In the genomic region with DNA sequence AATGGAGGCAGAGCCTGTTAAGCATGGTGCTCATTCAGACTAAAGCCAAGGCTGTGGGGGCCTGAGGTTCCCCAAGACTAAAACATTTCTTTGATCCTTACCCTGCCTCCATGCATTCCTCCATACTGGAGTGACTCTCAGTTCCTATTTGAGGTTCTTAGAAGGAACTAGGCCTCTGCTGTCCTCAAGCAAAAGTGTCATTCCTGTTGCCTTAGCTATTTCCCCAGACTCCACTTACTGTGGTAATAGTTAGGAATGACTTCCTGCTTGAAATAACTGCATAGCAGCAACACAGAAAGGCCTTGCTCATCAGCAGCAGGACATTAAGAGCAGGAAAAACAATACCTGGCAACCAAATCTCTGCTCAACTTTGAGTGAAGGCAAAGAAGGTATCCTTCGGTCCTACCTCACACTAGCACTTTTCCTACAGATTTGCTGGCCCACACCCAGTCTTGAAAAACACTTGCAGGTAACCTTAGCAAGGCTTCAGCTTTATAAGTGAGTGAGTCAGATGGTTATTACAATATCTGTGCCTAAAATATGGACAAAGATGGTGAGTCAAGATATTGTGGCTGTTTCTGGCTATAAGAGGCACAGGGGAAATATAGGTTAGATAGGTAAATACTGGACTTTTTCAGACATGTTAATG, we compare ENCODE assay signal across 12 cellular contexts. TPM values are rescaled to one million over a fixed set of nuclear protein-coding genes. Genes with fewer than 3 reads are reported as not detected.
DNase-seq lines count a peak whose midpoint lies in the region; ATAC-seq and TF ChIP-seq lines count a peak whose summit lies in the region.
"Had no signal": no experiment of that assay in that cellular context is flagged by ENCODE, and none has a peak within 500 bp of the region (broad histone marks: within the 10 kb centered on the region; RNA-seq: fewer than 3 reads in every experiment).

No MANE protein-coding gene starts in this region.

- H3K4me3 ChIP-seq in cardiac muscle cell = no peak overlapping the region
- no peak overlapping the region for H3K4me3 ChIP-seq in right cardiac atrium (ENCODE audit: low read length)
- no peak overlapping the region for H3K4me3 ChIP-seq in upper lobe of right lung

- H3K27ac Mint-ChIP-seq in activated naive CD8-positive, alpha-beta T cell treated with anti-CD3 and anti-CD28 coated beads for 36 hours = peak overlapping the region; percentile 66
- H3K27ac Mint-ChIP-seq: stimulated activated memory B cell treated with anti-CD40 and anti-IgM and Interleukin-4, amounts not matched to agents 10 μg/mL and 1 μg/mL and 100 μg/mL, for 72 hours had no signal

- TF ChIP-seq CTCF in cardiac muscle cell (IDR thresholded peaks at IDR 0.05; ENCODE audit: low read depth, low read length) (no peak), foreskin keratinocyte (conservative IDR thresholded peaks at IDR 0.05) (no peak), upper lobe of right lung (IDR thresholded peaks at IDR 0.05) (no peak)

- H3K27me3 ChIP-seq in cardiac muscle cell = no peaks in the 10 kb centered on the region
- H3K27me3 ChIP-seq in right cardiac atrium (ENCODE audit: control insufficient read depth, insufficient read depth) = no peaks in the 10 kb centered on the region
- no peaks in the 10 kb centered on the region for H3K27me3 ChIP-seq in foreskin keratinocyte
- H3K27me3 ChIP-seq in upper lobe of right lung = no peaks in the 10 kb centered on the region

- H3K27ac ChIP-seq in cardiac muscle cell (peak overlapping the region; percentile 39), right cardiac atrium (ENCODE audit: low read length) (no peak overlapping the region), foreskin keratinocyte (no peak overlapping the region), upper lobe of right lung (peak overlapping the region; percentile 32)
- H3K27ac ChIP-seq: C4-2B had no signal

- DNase-seq in cardiac muscle cell (ENCODE audit: low read depth in 1 of 2, low spot score in 1 of 2) = peak in 1 of 2 donors; percentile 39
- no peak for DNase-seq in right cardiac atrium
- no peak for DNase-seq in activated naive CD8-positive, alpha-beta T cell treated with anti-CD3 and anti-CD28 coated beads for 36 hours
- DNase-seq in foreskin keratinocyte = peak; percentile 70 to 80
- DNase-seq in upper lobe of right lung = no peak
- no peak for DNase-seq in iPS-NIHi7 (ENCODE audit: extremely low spot score)
- DNase-seq in DMS79 (lab: John Stamatoyannopoulos, UW) = no peak
- DNase-seq: head of caudate nucleus; stimulated activated CD4-positive, alpha-beta T cell treated with anti-CD3 and anti-CD28 coated beads, Interleukin-12 subunit alpha, Interleukin-12 subunit beta, amount 100 ng/mL, for 4 hours had no signal

- peaks cover 21% of the 10 kb centered on the region for H3K4me1 Mint-ChIP-seq in activated naive CD8-positive, alpha-beta T cell treated with anti-CD3 and anti-CD28 coated beads for 36 hours
- H3K4me1 Mint-ChIP-seq: stimulated activated memory B cell treated with anti-CD40 and anti-IgM and Interleukin-4, amounts not matched to agents 10 μg/mL and 1 μg/mL and 100 μg/mL, for 72 hours had no signal

- H3K27me3 Mint-ChIP-seq in activated naive CD8-positive, alpha-beta T cell treated with anti-CD3 and anti-CD28 coated beads for 36 hours = no peaks in the 10 kb centered on the region
- H3K27me3 Mint-ChIP-seq: stimulated activated memory B cell treated with anti-CD40 and anti-IgM and Interleukin-4, amounts not matched to agents 10 μg/mL and 1 μg/mL and 100 μg/mL, for 72 hours had no signal

- H3K4me3 Mint-ChIP-seq in activated naive CD8-positive, alpha-beta T cell treated with anti-CD3 and anti-CD28 coated beads for 36 hours = no peak overlapping the region
- H3K4me3 Mint-ChIP-seq: stimulated activated memory B cell treated with anti-CD40 and anti-IgM and Interleukin-4, amounts not matched to agents 10 μg/mL and 1 μg/mL and 100 μg/mL, for 72 hours had no signal

- peaks cover 1% of the 10 kb centered on the region for H3K9me3 Mint-ChIP-seq in activated naive CD8-positive, alpha-beta T cell treated with anti-CD3 and anti-CD28 coated beads for 36 hours
- H3K9me3 Mint-ChIP-seq: stimulated activated memory B cell treated with anti-CD40 and anti-IgM and Interleukin-4, amounts not matched to agents 10 μg/mL and 1 μg/mL and 100 μg/mL, for 72 hours had no signal

- ATAC-seq in right cardiac atrium = no peak
- peak; percentile 79 for ATAC-seq in foreskin keratinocyte
- ATAC-seq in upper lobe of right lung = peak; percentile 90
- no peak for ATAC-seq in GM21717 (IDR thresholded peaks at IDR 0.05; ENCODE audit: unreplicated experiment)
- ATAC-seq: stimulated activated memory B cell treated with anti-CD40 and anti-IgM and Interleukin-4, amounts not matched to agents 10 μg/mL and 1 μg/mL and 100 μg/mL, for 72 hours had no signal

- H3K4me1 ChIP-seq in cardiac muscle cell (ENCODE audit: low read depth) = peaks cover 25% of the 10 kb centered on the region
- H3K4me1 ChIP-seq in right cardiac atrium (ENCODE audit: control insufficient read depth, insufficient read depth, low read length) = peaks cover 3% of the 10 kb centered on the region
- no peaks in the 10 kb centered on the region for H3K4me1 ChIP-seq in foreskin keratinocyte
- H3K4me1 ChIP-seq in upper lobe of right lung = peaks cover 6% of the 10 kb centered on the region

- WGBS in right cardiac atrium = 78% methylated on average over 1 of the region's 1 CpG

- intact Hi-C loops in right cardiac atrium (cut with DNase I) (no loop called here), upper lobe of right lung (cut with DNase I) (no loop called here)

- H3K9me3 ChIP-seq in cardiac muscle cell (ENCODE audit: low read depth) (no peaks in the 10 kb centered on the region), right cardiac atrium (ENCODE audit: control insufficient read depth, low read length) (no peaks in the 10 kb centered on the region), upper lobe of right lung (no peaks in the 10 kb centered on the region)

- peaks cover 30% of the 10 kb centered on the region for H3K36me3 Mint-ChIP-seq in activated naive CD8-positive, alpha-beta T cell treated with anti-CD3 and anti-CD28 coated beads for 36 hours

- peaks cover 22% of the 10 kb centered on the region for H3K36me3 ChIP-seq in cardiac muscle cell
- H3K36me3 ChIP-seq in upper lobe of right lung = peaks cover 48% of the 10 kb centered on the region

RNA-seq across cellular contexts. Expression of gene LRRC41, which starts 14.8 kb away (rescaled TPM):
- total RNA-seq in cardiac muscle cell (118 and 151 TPM in 2 replicates), right cardiac atrium (10 to 100 TPM; 37.2 to 46.3 (median 40.1) TPM), foreskin keratinocyte (62.1 and 64.6 TPM in 2 replicates), upper lobe of right lung (53.6 TPM)
- polyA plus RNA-seq in cardiac muscle cell (130 and 169 TPM in 2 replicates), right cardiac atrium (27.1 TPM), foreskin keratinocyte (48.1 and 50.3 TPM in 2 replicates)
- total RNA-seq in activated naive CD8-positive, alpha-beta T cell treated with anti-CD3 and anti-CD28 coated beads for 36 hours = 10 to 100 TPM; 33.6 to 35.6 TPM

RNA-seq across cellular contexts. Expression of gene UQCRH, which starts 14.9 kb away (rescaled TPM):
- total RNA-seq in cardiac muscle cell (597 and 948 TPM in 2 replicates), right cardiac atrium (100 to 1,000 TPM; 664 to 870 (median 705) TPM), foreskin keratinocyte (431 and 480 TPM in 2 replicates), upper lobe of right lung (145 TPM)
- polyA plus RNA-seq in cardiac muscle cell (517 and 698 TPM in 2 replicates), right cardiac atrium (2,380 TPM), foreskin keratinocyte (631 and 674 TPM in 2 replicates)
- 100 to 1,000 TPM; 455 to 457 TPM for total RNA-seq in activated naive CD8-positive, alpha-beta T cell treated with anti-CD3 and anti-CD28 coated beads for 36 hours

RNA-seq across cellular contexts. Expression of gene RAD54L, which starts 41.0 kb away (rescaled TPM):
- total RNA-seq in cardiac muscle cell = 2.5 and 3.3 TPM in 2 replicates
- polyA plus RNA-seq in cardiac muscle cell = 5.9 and 13.6 TPM in 2 replicates
- under 1 TPM in 3 of 4 donors, not detected in 1; 0.56 to 0.89 (median 0.74) TPM for total RNA-seq in right cardiac atrium
- 0.16 TPM for polyA plus RNA-seq in right cardiac atrium
- 10 to 100 TPM; 61.8 to 66.3 TPM for total RNA-seq in activated naive CD8-positive, alpha-beta T cell treated with anti-CD3 and anti-CD28 coated beads for 36 hours
- 18.1 and 19.4 TPM in 2 replicates for total RNA-seq in foreskin keratinocyte
- polyA plus RNA-seq in foreskin keratinocyte = 17.0 and 20.6 TPM in 2 replicates
- 1.0 TPM for total RNA-seq in upper lobe of right lung

RNA-seq across cellular contexts. Expression of gene NSUN4, which starts 52.0 kb away (rescaled TPM):
- total RNA-seq in cardiac muscle cell (9.5 and 10.8 TPM in 2 replicates), right cardiac atrium (10 to 100 TPM; 12.6 to 18.7 (median 13.7) TPM), foreskin keratinocyte (22.7 and 22.9 TPM in 2 replicates), upper lobe of right lung (27.7 TPM)
- polyA plus RNA-seq in cardiac muscle cell (15.1 and 16.1 TPM in 2 replicates), right cardiac atrium (10.6 TPM), foreskin keratinocyte (11.8 and 14.0 TPM in 2 replicates)
- 10 to 100 TPM; 32.0 to 32.5 TPM for total RNA-seq in activated naive CD8-positive, alpha-beta T cell treated with anti-CD3 and anti-CD28 coated beads for 36 hours

Comparison
In these comparisons a context has a peak if more than half of its experiments do, and no peak if none do; other contexts are left out.
1. H3K27ac ChIP-seq: peak in cardiac muscle cell (single experiment) and upper lobe of right lung (single experiment); none in right cardiac atrium (single experiment) and foreskin keratinocyte (single experiment).
2. DNase-seq: peak in foreskin keratinocyte (2 of 2); none in right cardiac atrium (0 of 3), activated naive CD8-positive, alpha-beta T cell treated with anti-CD3 and anti-CD28 coated beads for 36 hours (single experiment), upper lobe of right lung (single experiment), iPS-NIHi7 (single experiment) and DMS79 (single experiment).
3. ATAC-seq: peak in foreskin keratinocyte (single experiment) and upper lobe of right lung (single experiment); none in right cardiac atrium (0 of 2) and GM21717 (single experiment).